14 cellular contexts compared by ENCODE assay signal in the genomic region with DNA sequence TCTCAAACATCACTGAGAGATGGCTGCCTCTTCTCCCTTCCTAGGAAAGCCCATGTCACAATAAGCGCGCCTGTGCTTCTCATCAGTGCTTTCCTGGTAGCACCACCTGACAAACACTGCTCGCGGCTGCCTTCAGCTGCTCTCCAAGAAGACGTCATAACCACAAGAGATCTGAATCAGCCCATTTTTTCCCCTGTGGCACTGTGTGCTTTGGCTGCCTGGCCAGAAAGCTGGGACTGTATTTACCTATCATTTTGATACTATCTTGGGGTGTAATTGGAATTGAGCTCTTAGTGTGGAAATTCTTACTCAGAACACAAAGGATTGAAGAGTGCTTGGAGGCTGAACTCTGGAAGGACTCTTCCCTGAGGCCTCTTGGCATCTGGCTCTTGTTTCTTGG. TPM values are rescaled to one million over a fixed set of nuclear protein-coding genes. Genes with fewer than 3 reads are reported as not detected.
DNase-seq lines count a peak whose midpoint lies in the region; ATAC-seq and TF ChIP-seq lines count a peak whose summit lies in the region.
"Had no signal": no experiment of that assay in that cellular context is flagged by ENCODE, and none has a peak within 500 bp of the region (broad histone marks: within the 10 kb centered on the region; RNA-seq: fewer than 3 reads in every experiment).

No MANE protein-coding gene starts in this region.

- H3K9me2 ChIP-seq in SK-N-SH, result no peaks in the 10 kb centered on the region

- no peaks in the 10 kb centered on the region for H3K79me2 ChIP-seq in SK-N-SH (ENCODE audit: insufficient read depth)

- ATAC-seq in GM21786 (IDR thresholded peaks at IDR 0.05; ENCODE audit: unreplicated experiment), result no peak

- no peak for TF ChIP-seq RAD21 in SK-N-SH (IDR thresholded peaks at IDR 0.05; ENCODE audit: low read length)

- no peaks in the 10 kb centered on the region for H4K20me1 ChIP-seq in SK-N-SH (ENCODE audit: insufficient read depth)

- peak; percentile 75 for DNase-seq in A172 (ENCODE audit: low spot score)
- DNase-seq in HFFc6, result peak; percentile 13
- DNase-seq in SK-N-SH, result peak; percentile 27
- DNase-seq in glomerular visceral epithelial cell (ENCODE audit: extremely low spot score), result peak; percentile 40
- DNase-seq in pons (ENCODE audit: low spot score), result no peak
- no peak for DNase-seq in nephron progenitor cell
- DNase-seq in brain microvascular endothelial cell, result no peak
- DNase-seq: activated effector memory CD4-positive, alpha-beta T cell treated with anti-CD3 and anti-CD28 coated beads, Interleukin-2, amount 50 U/mL, for 16 hours; Kasumi-1; NK-92 treated with Interleukin-12 subunit alpha and Interleukin-12 subunit beta, amount 100 ng/mL, for 24 hours had no signal

- no peaks in the 10 kb centered on the region for H3K36me3 Mint-ChIP-seq in HFFc6 (ENCODE audit: low read depth)
- no peaks in the 10 kb centered on the region for H3K36me3 Mint-ChIP-seq in nephron progenitor cell (ENCODE audit: low read depth)
- H3K36me3 Mint-ChIP-seq: memory B cell had no signal

- H2AFZ ChIP-seq in SK-N-SH (ENCODE audit: low read depth), result no peak overlapping the region

- H3K27me3 ChIP-seq in SK-N-SH (ENCODE audit: insufficient read depth), result peaks cover 26% of the 10 kb centered on the region; the same call in 1 of the 2 replicates
- H3K27me3 ChIP-seq in brain microvascular endothelial cell (replicated peaks), result peaks cover 1% of the 10 kb centered on the region

- no peak overlapping the region for H3K4me2 ChIP-seq in SK-N-SH

- peaks cover 0 to 6% of the 10 kb centered on the region in 2 experiments; a peak in 1 of 4 replicates for H3K4me1 ChIP-seq in SK-N-SH (ENCODE audit: control insufficient read depth in 1 of 2, insufficient read depth in 2 of 2, low read depth in 1 of 2, low read length in 1 of 2)
- H3K4me1 ChIP-seq: HAP-1 had no signal

- H3F3A ChIP-seq in SK-N-SH (replicated peaks; ENCODE audit: insufficient read depth), result no peaks in the 10 kb centered on the region

- no peak overlapping the region for H3K9ac ChIP-seq in SK-N-SH

- POLR2A ChIA-PET in SK-N-SH (lab: Yijun Ruan, JAX), result interaction anchor here (0.6 kb wide), 1 partner anchor 807 kb away, joined by 3 read pairs; no protein-coding TSS in a partner anchor

- no peaks in the 10 kb centered on the region for H3K4me1 Mint-ChIP-seq in HFFc6 (ENCODE audit: low read depth)
- no peaks in the 10 kb centered on the region for H3K4me1 Mint-ChIP-seq in nephron progenitor cell
- H3K4me1 Mint-ChIP-seq: memory B cell had no signal

- H3K27ac ChIP-seq in SK-N-SH (ENCODE audit: low read depth in 2 of 2, low read length in 1 of 2), result no peak overlapping the region
- H3K27ac ChIP-seq in brain microvascular endothelial cell, result no peak overlapping the region
- H3K27ac ChIP-seq: C4-2B had no signal

- CTCF ChIA-PET in SK-N-SH (lab: Yijun Ruan, JAX), result interaction anchor here (0.7 to 1.3 kb wide), 5 partner anchors 10 to 320 kb away, joined by 3 to 6 read pairs (median 3); partner anchors contain the start of gene ELF5

- 53% methylated on average over 5 of the region's 5 CpGs for WGBS in SK-N-SH (ENCODE audit: low lambda C conversion rate)

- H3K27me3 Mint-ChIP-seq in HFFc6 (ENCODE audit: insufficient read depth) (peaks cover 35% of the 10 kb centered on the region), nephron progenitor cell (ENCODE audit: low read depth, poor library complexity) (peaks cover 17% of the 10 kb centered on the region)

- H3K9me3 Mint-ChIP-seq in HFFc6 (no peaks in the 10 kb centered on the region), nephron progenitor cell (no peaks in the 10 kb centered on the region)
- H3K9me3 Mint-ChIP-seq: memory B cell had no signal

- H3K4me3 ChIP-seq in SK-N-SH (ENCODE audit: low read depth in 2 of 2, low read length in 1 of 2) (no peak overlapping the region), brain microvascular endothelial cell (ENCODE audit: low read depth, low read length) (no peak overlapping the region)
- H3K4me3 ChIP-seq: HAP-1 had no signal

- H3K36me3 ChIP-seq in SK-N-SH (replicated peaks in 1 of 2; ENCODE audit: control insufficient read depth in 1 of 2, insufficient read depth in 2 of 2, low read length in 1 of 2) (no peaks in the 10 kb centered on the region), brain microvascular endothelial cell (replicated peaks) (no peaks in the 10 kb centered on the region)
- H3K36me3 ChIP-seq: HAP-1 had no signal

- TF ChIP-seq CTCF in HFFc6 (IDR thresholded peaks at IDR 0.05), result no peak
- TF ChIP-seq CTCF in SK-N-SH (IDR thresholded peaks at IDR 0.05), result no peak
- TF ChIP-seq CTCF in nephron progenitor cell (IDR thresholded peaks at IDR 0.05), result no peak
- TF ChIP-seq CTCF in brain microvascular endothelial cell (IDR thresholded peaks at IDR 0.05; ENCODE audit: low read depth, low read length, missing control alignments), result no peak

- no peak overlapping the region for H3K4me3 Mint-ChIP-seq in HFFc6
- no peak overlapping the region for H3K4me3 Mint-ChIP-seq in nephron progenitor cell
- H3K4me3 Mint-ChIP-seq: memory B cell had no signal

- H3K27ac Mint-ChIP-seq in HFFc6, result no peak overlapping the region
- no peak overlapping the region for H3K27ac Mint-ChIP-seq in nephron progenitor cell
- H3K27ac Mint-ChIP-seq: memory B cell had no signal

- no peaks in the 10 kb centered on the region for H3K9me3 ChIP-seq in SK-N-SH
- H3K9me3 ChIP-seq: HAP-1 had no signal

- TF ChIP-seq EP300 in SK-N-SH (IDR thresholded peaks at IDR 0.05; ENCODE audit: borderline replicate concordance in 1 of 2, low read depth in 1 of 2, low read length in 1 of 2), result no peak

- in situ Hi-C loops in brain microvascular endothelial cell (cut with HindIII; ENCODE audit: low pct_ligation_motif_present, low sequenced_read_pairs), result no loop called here

TF ChIP-seq in SK-N-SH, 30 proteins besides CTCF, POLR2A, EP300 and RAD21:
- TF ChIP-seq GATA2 (CRISPR knock-in tag; IDR thresholded peaks at IDR 0.05) (peak; percentile 19; the same call in 1 of the 2 replicates), FOSL2 (IDR thresholded peaks at IDR 0.05; ENCODE audit: borderline replicate concordance, low read depth) (no peak), YY1 (IDR thresholded peaks at IDR 0.05; ENCODE audit: low read depth) (no peak)
TF ChIP-seq in SK-N-SH: peak in this region for 1.

RNA-seq across cellular contexts. Expression of gene EHF, which starts 50.3 kb away (rescaled TPM):
- 0.14 TPM in 1 of 2 replicates, not detected in the other for total RNA-seq in A172 (2014; rRNA removed; shearing (Covaris generic))
- total RNA-seq in HFFc6 (2021; fragmentation: NEBNext Ultra II Directional; extraction: Animal tissue kit (Norgen Biotek cat#: 25700)), result under 1 TPM in 1 of 6 experiments, not detected in 5; 0.09 TPM
- not detected in 2 replicates for polyA plus RNA-seq in SK-N-SH (2012; rRNA removed)
- not detected in 2 replicates for polyA plus RNA-seq in SK-N-SH (2012; cell fraction: cytosol; rRNA removed)
- not detected in 2 replicates for polyA plus RNA-seq in SK-N-SH (2012; cell fraction: nucleus; rRNA removed)

RNA-seq across cellular contexts. Expression of gene ELF5, which starts 57.0 kb away (rescaled TPM):
- total RNA-seq in A172 (2014; rRNA removed; shearing (Covaris generic)), result not detected in 2 replicates
- total RNA-seq in HFFc6 (2021; fragmentation: NEBNext Ultra II Directional; extraction: Animal tissue kit (Norgen Biotek cat#: 25700)), result not detected
- polyA plus RNA-seq in SK-N-SH (2012; rRNA removed), result not detected in 2 replicates
- not detected in 2 replicates for polyA plus RNA-seq in SK-N-SH (2012; cell fraction: cytosol; rRNA removed)
- not detected in 2 replicates for polyA plus RNA-seq in SK-N-SH (2012; cell fraction: nucleus; rRNA removed)

Comparison
In these comparisons a context has a peak if more than half of its experiments do, and no peak if none do; other contexts are left out.
1. DNase-seq: peak in A172 (single experiment), HFFc6 (single experiment), SK-N-SH (single experiment) and glomerular visceral epithelial cell (single experiment); none in pons (single experiment), nephron progenitor cell (single experiment) and brain microvascular endothelial cell (single experiment).